Comparison of ENCODE assay signal across 21 cellular contexts in the genomic region with DNA sequence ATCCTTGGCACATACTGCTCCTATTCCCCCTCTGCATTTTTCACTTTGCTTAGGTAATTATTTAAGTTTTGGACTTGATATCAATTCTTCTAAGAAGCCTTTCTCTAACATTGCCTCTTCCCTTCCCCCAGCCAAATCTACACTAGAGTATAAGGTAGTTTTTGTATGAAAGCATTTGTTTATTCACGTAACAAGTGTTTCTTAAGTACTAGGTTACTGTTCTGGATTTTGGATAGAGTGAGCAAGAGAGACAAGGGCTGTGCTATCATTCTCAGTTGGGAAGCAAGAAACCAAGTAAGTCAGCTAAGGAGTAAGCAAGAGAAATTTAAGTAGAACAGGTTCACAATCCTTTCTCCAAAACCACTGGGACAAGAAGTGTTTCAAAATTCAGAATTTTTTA. TPM values are rescaled to one million over a fixed set of nuclear protein-coding genes. Genes with fewer than 3 reads are reported as not detected.
A peak's percentile ranks its signal among the peaks of the same experiment; 100 is the strongest.
DNase-seq lines count a peak whose midpoint lies in the region; ATAC-seq and TF ChIP-seq lines count a peak whose summit lies in the region.
"Had no signal": no experiment of that assay in that cellular context is flagged by ENCODE, and none has a peak within 500 bp of the region (broad histone marks: within the 10 kb centered on the region; RNA-seq: fewer than 3 reads in every experiment).

No MANE protein-coding gene starts in this region.

- no peaks in the 10 kb centered on the region for H3K4me1 Mint-ChIP-seq in effector memory CD8-positive, alpha-beta T cell (ENCODE audit: low read depth in 2 of 2)
- H3K4me1 Mint-ChIP-seq: CD4-positive, alpha-beta memory T cell had no signal

- no peak for DNase-seq in left lung
- no peak for DNase-seq in effector memory CD8-positive, alpha-beta T cell
- no peak for DNase-seq in NCI-H1930 (lab: John Stamatoyannopoulos, UW)
- DNase-seq in activated CD4-positive, alpha-beta T cell treated with anti-CD3 and anti-CD28 coated beads, Interleukin-2, amount 50 U/mL, for 4 hours, result no peak
- DNase-seq: 8988T; ACHN; AML-193; BE2C; C1 segment of cervical spinal cord; Calu3; CD4-positive, alpha-beta memory T cell; COR-L47; DMS53; DMS79 treated with DMSO at 0.1 percent for 48 hours; GF-D8; GOT3; HFFc6 had no signal

- no peaks in the 10 kb centered on the region for H3K36me3 Mint-ChIP-seq in effector memory CD8-positive, alpha-beta T cell (ENCODE audit: insufficient read depth)

- H3K4me3 ChIP-seq in KMS-11 (IDR thresholded peaks at IDR 0.05; ENCODE audit: insufficient read depth, low read depth, low read length) (no peak overlapping the region), left lung (no peak overlapping the region)
- H3K4me3 ChIP-seq: A549, HAP-1 had no signal

- no peak overlapping the region for H3K9ac ChIP-seq in KMS-11

- no peaks in the 10 kb centered on the region for H3K79me2 ChIP-seq in KMS-11 (ENCODE audit: insufficient read depth, low read depth)

- no peaks in the 10 kb centered on the region for H3K27me3 Mint-ChIP-seq in effector memory CD8-positive, alpha-beta T cell
- H3K27me3 Mint-ChIP-seq: CD4-positive, alpha-beta memory T cell had no signal

- no peaks in the 10 kb centered on the region for H3K9me3 ChIP-seq in left lung
- H3K9me3 ChIP-seq: A549, BE2C had no signal

- no peak overlapping the region for H3K27ac Mint-ChIP-seq in effector memory CD8-positive, alpha-beta T cell
- H3K27ac Mint-ChIP-seq: CD4-positive, alpha-beta memory T cell; HFFc6 had no signal

- no peak overlapping the region for H2AFZ ChIP-seq in KMS-11 (ENCODE audit: low read depth)

- peaks cover 5 to 34% of the 10 kb centered on the region in 2 donors for H3K9me3 Mint-ChIP-seq in effector memory CD8-positive, alpha-beta T cell

- no peaks in the 10 kb centered on the region for H4K20me1 ChIP-seq in KMS-11 (ENCODE audit: insufficient read depth)

- no peak overlapping the region for H3K4me3 Mint-ChIP-seq in effector memory CD8-positive, alpha-beta T cell
- H3K4me3 Mint-ChIP-seq: CD4-positive, alpha-beta memory T cell; HFFc6 had no signal

- ATAC-seq in GM18867 (IDR thresholded peaks at IDR 0.05; ENCODE audit: unreplicated experiment) (peak; percentile 10), left lung (peak; percentile 63)
- ATAC-seq in effector memory CD8-positive, alpha-beta T cell (replicated peaks), result no peak
- ATAC-seq: A549 had no signal

- H3K4me1 ChIP-seq in KMS-11 (ENCODE audit: low read depth, poor library complexity, severe bottlenecking), result peaks cover 49% of the 10 kb centered on the region
- no peaks in the 10 kb centered on the region for H3K4me1 ChIP-seq in left lung
- H3K4me1 ChIP-seq: BE2C, HAP-1 had no signal

- H3K36me3 ChIP-seq in KMS-11 (ENCODE audit: insufficient read depth) (no peaks in the 10 kb centered on the region), left lung (no peaks in the 10 kb centered on the region)
- H3K36me3 ChIP-seq: BE2C, HAP-1 had no signal

- H3K27ac ChIP-seq in KMS-11, result peak overlapping the region; percentile 50; the same call in 1 of the 2 replicates
- no peak overlapping the region for H3K27ac ChIP-seq in left lung

- H3K4me2 ChIP-seq in KMS-11, result peak overlapping the region; percentile 87
- H3K4me2 ChIP-seq: A549 had no signal

- TF ChIP-seq CTCF in KMS-11 (conservative IDR thresholded peaks at IDR 0.05; ENCODE audit: low read depth, low read length), result no peak
- no peak for TF ChIP-seq CTCF in left lung (IDR thresholded peaks at IDR 0.05)

- intact Hi-C loops in left lung (cut with DNase I), result no loop called here

- H3K27me3 ChIP-seq in KMS-11 (ENCODE audit: insufficient read depth, low read depth), result no peaks in the 10 kb centered on the region
- H3K27me3 ChIP-seq in left lung, result no peaks in the 10 kb centered on the region
- H3K27me3 ChIP-seq: BE2C had no signal

RNA-seq across cellular contexts. Expression of a gene that starts 55.9 kb away (rescaled TPM):
- total RNA-seq in left lung, result 10 to 100 TPM; 50.1 to 59.8 TPM
- total RNA-seq: CD4-positive, alpha-beta memory T cell had no signal
